ENCODE assay signal across 8 cellular contexts in the genomic region with DNA sequence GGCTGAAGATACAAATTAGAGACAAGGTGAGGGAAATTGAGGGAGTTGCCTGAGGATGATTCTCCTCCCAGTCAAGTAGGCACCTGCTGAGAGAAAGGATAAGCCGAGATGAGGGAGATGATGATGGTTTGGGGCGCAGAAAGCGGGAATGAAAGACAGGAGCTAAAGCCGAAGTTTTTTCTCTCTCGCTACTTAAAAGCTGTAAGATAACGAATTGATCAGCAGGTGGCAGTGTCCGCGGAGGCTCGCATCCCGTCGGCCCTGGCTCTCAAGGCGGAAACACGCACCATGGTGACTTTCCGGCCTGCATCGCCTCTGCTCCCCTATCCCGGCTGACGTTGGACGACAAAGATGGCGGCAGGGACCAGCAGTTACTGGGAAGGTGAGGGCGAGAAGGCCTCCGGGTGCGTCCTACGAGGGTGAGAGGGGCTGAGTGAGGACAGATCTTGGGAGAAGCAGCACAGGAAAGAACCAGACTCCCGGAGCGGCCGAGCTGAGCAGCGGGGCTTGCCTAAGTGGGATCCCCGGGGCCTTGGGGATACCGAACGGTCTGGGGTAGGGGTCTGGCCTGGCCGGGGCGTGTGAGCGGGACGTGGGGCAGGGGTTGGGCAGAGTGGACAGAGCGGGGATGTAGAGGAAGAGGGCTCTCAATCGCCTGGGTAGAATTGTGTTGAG. TPM values are rescaled to one million over a fixed set of nuclear protein-coding genes. Genes with fewer than 3 reads are reported as not detected.
DNase-seq lines count a peak whose midpoint lies in the region; ATAC-seq and TF ChIP-seq lines count a peak whose summit lies in the region.

A gene (plus strand): TSS at position 326 of the 675 bp plus-strand sequence. CDS start 26 bp downstream, at position 352.

- peak within 1 kb of the TSS; percentile 96 to 100 (median 99) for H3K27ac Mint-ChIP-seq in CD14-positive monocyte
- H3K27ac Mint-ChIP-seq in dendritic cell treated with granulocyte-macrophage colony-stimulating factor and Interleukin-4, amounts not matched to agents 40 ng/mL and 50 ng/mL, for 4 days: peak within 1 kb of the TSS; percentile 99

- peaks cover 0 to 2% (median 0%) of the 10 kb centered on the region in 7 donors for H3K9me3 Mint-ChIP-seq in CD14-positive monocyte
- no peaks in the 10 kb centered on the region for H3K9me3 Mint-ChIP-seq in dendritic cell treated with granulocyte-macrophage colony-stimulating factor and Interleukin-4, amounts not matched to agents 40 ng/mL and 50 ng/mL, for 4 days

- H3K36me3 Mint-ChIP-seq in CD14-positive monocyte: peaks cover 14 to 26% of the 10 kb centered on the region in 2 donors
- peaks cover 35% of the 10 kb centered on the region for H3K36me3 Mint-ChIP-seq in dendritic cell treated with granulocyte-macrophage colony-stimulating factor and Interleukin-4, amounts not matched to agents 40 ng/mL and 50 ng/mL, for 4 days (ENCODE audit: low read depth)

- peak; percentile 69 for TF ChIP-seq CTCF in CD14-positive monocyte (IDR thresholded peaks at IDR 0.05)

- intact Hi-C loops in CD14-positive monocyte (cut with micrococcal nuclease): loop anchor here in 1 of 2 donors (10.0 kb wide), 1 partner anchor 352 kb away; no protein-coding TSS in a partner anchor
- intact Hi-C loops in dendritic cell treated with granulocyte-macrophage colony-stimulating factor and Interleukin-4, amounts not matched to agents 40 ng/mL and 50 ng/mL, for 4 days (cut with micrococcal nuclease): loop anchor here (5.0 kb wide), 2 partner anchors 240 to 345 kb away; a partner anchor contains a TSS

- H3K4me3 Mint-ChIP-seq in CD14-positive monocyte: peak within 1 kb of the TSS; percentile 91 to 98
- H3K4me3 Mint-ChIP-seq in dendritic cell treated with granulocyte-macrophage colony-stimulating factor and Interleukin-4, amounts not matched to agents 40 ng/mL and 50 ng/mL, for 4 days: peak within 1 kb of the TSS; percentile 88

- peaks cover 0 to 5% (median 4%) of the 10 kb centered on the region in 3 donors for H3K27me3 Mint-ChIP-seq in CD14-positive monocyte (ENCODE audit: low read depth in 3 of 3)
- H3K27me3 Mint-ChIP-seq in dendritic cell treated with granulocyte-macrophage colony-stimulating factor and Interleukin-4, amounts not matched to agents 40 ng/mL and 50 ng/mL, for 4 days: no peaks in the 10 kb centered on the region

- DNase-seq in CD14-positive monocyte (ENCODE audit: low spot score) (peak; percentile 93), NCI-H69 (lab: John Stamatoyannopoulos, UW) (peak; percentile 98), left lobe of liver (ENCODE audit: low spot score) (peak; percentile 94)
- DNase-seq in activated CD4-positive, alpha-beta T cell treated with anti-CD3 and anti-CD28 coated beads, Interleukin-2, amount 50 U/mL, for 24 hours (ENCODE audit: low read depth in 1 of 2, low spot score in 1 of 2): peak; percentile 79 to 91
- peak; percentile 86 for DNase-seq in stimulated activated CD4-positive, alpha-beta T cell treated with anti-CD3 and anti-CD28 coated beads, Interleukin-2, amount 100 ng/mL, for 4 hours (ENCODE audit: low read depth)

- peak; percentile 76 for ATAC-seq in GM19328 (IDR thresholded peaks at IDR 0.05; ENCODE audit: unreplicated experiment)
- ATAC-seq in HG03520 (IDR thresholded peaks at IDR 0.05; ENCODE audit: unreplicated experiment): peak; percentile 95
- peak; percentile 100 for ATAC-seq in left lobe of liver

- H3K4me1 Mint-ChIP-seq in CD14-positive monocyte: peaks cover 17% of the 10 kb centered on the region
- H3K4me1 Mint-ChIP-seq in dendritic cell treated with granulocyte-macrophage colony-stimulating factor and Interleukin-4, amounts not matched to agents 40 ng/mL and 50 ng/mL, for 4 days (ENCODE audit: low read depth): peaks cover 7% of the 10 kb centered on the region

RNA-seq across cellular contexts. Expression of the gene that starts here (rescaled TPM):
- 10 to 100 TPM; 20.9 to 35.7 TPM for polyA plus RNA-seq in CD14-positive monocyte
- total RNA-seq in left lobe of liver: 23.2 TPM

Comparison
In these comparisons a context has a peak if more than half of its experiments do, and no peak if none do; other contexts are left out.
1. Peak in every context shown above with its lines: DNase-seq and ATAC-seq.